In the genomic region with DNA sequence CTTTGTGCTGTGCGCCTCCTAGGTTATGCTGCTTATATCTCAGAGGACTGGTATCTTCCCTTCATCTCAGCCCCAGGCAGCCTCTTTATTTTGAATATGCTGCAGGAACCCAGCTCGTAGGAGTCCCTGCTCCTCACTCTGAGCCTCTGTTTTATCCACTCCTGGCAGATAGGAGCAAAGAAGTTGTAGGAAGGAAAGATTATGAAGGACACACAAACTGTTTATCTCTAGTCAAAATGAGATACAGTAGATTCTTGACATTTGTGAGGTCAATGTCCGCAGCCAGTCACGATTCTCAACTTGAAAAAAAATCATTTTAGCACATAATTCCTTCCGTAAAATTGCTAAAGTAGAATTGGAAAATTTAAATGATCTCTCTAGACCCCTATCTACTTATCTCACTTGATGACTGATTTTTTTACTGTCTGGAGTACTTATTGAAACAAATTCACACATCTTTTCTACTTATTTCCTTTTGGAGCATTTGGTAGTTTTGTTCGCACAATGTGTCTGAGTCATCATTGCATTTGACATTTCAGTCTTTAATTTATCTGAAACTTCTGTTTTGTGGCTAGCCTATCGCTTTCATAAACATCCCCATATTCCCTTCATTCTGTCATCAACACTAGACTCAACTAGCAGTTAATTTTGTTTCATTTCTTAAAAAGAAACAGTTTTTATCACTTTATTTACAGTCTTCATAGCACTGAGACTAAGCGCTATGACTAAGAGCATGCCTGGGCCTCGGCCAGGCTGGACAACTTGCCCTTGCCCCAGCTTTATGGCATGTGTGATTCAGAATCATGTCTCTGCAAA, we compare ENCODE assay signal across 11 cellular contexts. TPM values are rescaled to one million over a fixed set of nuclear protein-coding genes. Genes with fewer than 3 reads are reported as not detected.
DNase-seq lines count a peak whose midpoint lies in the region; TF ChIP-seq lines count a peak whose summit lies in the region.
"Had no signal": no experiment of that assay in that cellular context is flagged by ENCODE, and none has a peak within 500 bp of the region (broad histone marks: within the 10 kb centered on the region; RNA-seq: fewer than 3 reads in every experiment).

No MANE protein-coding gene starts in this region.

- no peaks in the 10 kb centered on the region for H3K27me3 Mint-ChIP-seq in activated T-helper 2 cell treated with anti-CD3 and anti-CD28 coated beads, Interferon-gamma antibody, Interleukin-2, Interleukin-4, amounts not matched to agents 10 μg/mL and 5 μg/mL and 100 μg/mL, durations not matched to agents 14 hours and 24 hours and 36 hours (ENCODE audit: low read depth)
- H3K27me3 Mint-ChIP-seq in immature natural killer cell (ENCODE audit: low read depth in 3 of 3) = no peaks in the 10 kb centered on the region

- peaks cover 32% of the 10 kb centered on the region for H3K4me1 Mint-ChIP-seq in activated T-helper 2 cell treated with anti-CD3 and anti-CD28 coated beads, Interferon-gamma antibody, Interleukin-2, Interleukin-4, amounts not matched to agents 10 μg/mL and 5 μg/mL and 100 μg/mL, durations not matched to agents 14 hours and 24 hours and 36 hours (ENCODE audit: low read depth)
- H3K4me1 Mint-ChIP-seq in immature natural killer cell = peaks cover 18 to 48% of the 10 kb centered on the region in 2 donors

- no peak overlapping the region for H3K4me3 ChIP-seq in AG04449 (ENCODE audit: low read depth, low read length)
- H3K4me3 ChIP-seq in HEK293 (ENCODE audit: low read depth, low read length) = no peak overlapping the region
- H3K4me3 ChIP-seq in H7 (ENCODE audit: insufficient read depth, low read depth, low read length) = no peak overlapping the region
- H3K4me3 ChIP-seq: skin epidermis had no signal

- H3K9me3 ChIP-seq in HEK293 (ENCODE audit: control insufficient read depth, insufficient read depth, low read depth, low read length) = no peaks in the 10 kb centered on the region

- H3K36me3 ChIP-seq in HEK293 (ENCODE audit: control insufficient read depth in 2 of 2, insufficient read depth in 1 of 2, low read length in 2 of 2) = peaks cover 0 to 8% of the 10 kb centered on the region in 2 experiments; a peak in 1 of 3 replicates
- H3K36me3 ChIP-seq in H7 (replicated peaks; ENCODE audit: control insufficient read depth, insufficient read depth, low read length) = no peaks in the 10 kb centered on the region

- DNase-seq in AG04449 (ENCODE audit: low read depth, low spot score) = peak; percentile 58
- no peak for DNase-seq in activated T-helper 2 cell treated with anti-CD3 and anti-CD28 coated beads, Interferon-gamma antibody, Interleukin-2, Interleukin-4, amounts not matched to agents 10 μg/mL and 5 μg/mL and 100 μg/mL, durations not matched to agents 14 hours and 24 hours and 36 hours (ENCODE audit: low spot score)
- DNase-seq in immature natural killer cell = no peak
- no peak for DNase-seq in H7
- no peak for DNase-seq in NCI-H187 (lab: John Stamatoyannopoulos, UW)
- DNase-seq in SKM-1 (lab: John Stamatoyannopoulos, UW; ENCODE audit: unreplicated experiment) = no peak
- no peak for DNase-seq in T-helper 9 cell
- DNase-seq: activated gamma-delta T cell, DMS79 had no signal

- intact Hi-C loops in activated T-helper 2 cell treated with anti-CD3 and anti-CD28 coated beads, Interferon-gamma antibody, Interleukin-2, Interleukin-4, amounts not matched to agents 10 μg/mL and 5 μg/mL and 100 μg/mL, durations not matched to agents 14 hours and 24 hours and 36 hours (cut with micrococcal nuclease) = loop anchor here (1.0 to 10.0 kb wide), 2 partner anchors 98 to 811 kb away; no protein-coding TSS in a partner anchor

- H3K36me3 Mint-ChIP-seq in activated T-helper 2 cell treated with anti-CD3 and anti-CD28 coated beads, Interferon-gamma antibody, Interleukin-2, Interleukin-4, amounts not matched to agents 10 μg/mL and 5 μg/mL and 100 μg/mL, durations not matched to agents 14 hours and 24 hours and 36 hours (ENCODE audit: low read depth) = peaks cover 17% of the 10 kb centered on the region
- peaks cover 0 to 5% (median 0%) of the 10 kb centered on the region in 3 donors for H3K36me3 Mint-ChIP-seq in immature natural killer cell

- peaks cover 17% of the 10 kb centered on the region for H3K4me1 ChIP-seq in HEK293 (ENCODE audit: control insufficient read depth, insufficient read depth, low read length)

- H3K27ac Mint-ChIP-seq in activated T-helper 2 cell treated with anti-CD3 and anti-CD28 coated beads, Interferon-gamma antibody, Interleukin-2, Interleukin-4, amounts not matched to agents 10 μg/mL and 5 μg/mL and 100 μg/mL, durations not matched to agents 14 hours and 24 hours and 36 hours = peak overlapping the region; percentile 67
- H3K27ac Mint-ChIP-seq in immature natural killer cell = peak overlapping the region in 5 of 6 donors; percentile 18 to 93 (median 61)

- peak overlapping the region; percentile 1; the same call in 1 of the 2 replicates for H3K27ac ChIP-seq in HEK293 (ENCODE audit: extremely low read depth, low read depth, low read length)

- CTCF ChIA-PET in AG04449 (lab: Yijun Ruan, JAX) (interaction anchor here (1.0 to 5.9 kb wide), 4 partner anchors 9 to 809 kb away, joined by 3 to 41 read pairs (median 20); no protein-coding TSS in a partner anchor), HEK293 (lab: Yijun Ruan, JAX) (interaction anchor here (0.7 to 1.6 kb wide), 4 partner anchors 10 to 654 kb away, joined by 3 to 6 read pairs (median 4); no protein-coding TSS in a partner anchor)

- no peaks in the 10 kb centered on the region for H3K9me3 Mint-ChIP-seq in activated T-helper 2 cell treated with anti-CD3 and anti-CD28 coated beads, Interferon-gamma antibody, Interleukin-2, Interleukin-4, amounts not matched to agents 10 μg/mL and 5 μg/mL and 100 μg/mL, durations not matched to agents 14 hours and 24 hours and 36 hours
- no peaks in the 10 kb centered on the region for H3K9me3 Mint-ChIP-seq in immature natural killer cell

- no peak for TF ChIP-seq CTCF in AG04449 (IDR thresholded peaks at IDR 0.05; ENCODE audit: insufficient read depth, low read length, missing control alignments)
- TF ChIP-seq CTCF in HEK293 (tag by site-specific recombination; IDR thresholded peaks at IDR 0.05) = no peak

- H3K27me3 ChIP-seq in H7 (ENCODE audit: control insufficient read depth, insufficient read depth, low read length) = no peaks in the 10 kb centered on the region

- POLR2A ChIA-PET in AG04449 (lab: Yijun Ruan, JAX) (interaction anchor here (0.7 to 1.0 kb wide), 2 partner anchors 18 to 1962 kb away, joined by 3 to 5 read pairs; no protein-coding TSS in a partner anchor), HEK293 (lab: Yijun Ruan, JAX) (no interaction called here)

- H3K4me3 Mint-ChIP-seq in activated T-helper 2 cell treated with anti-CD3 and anti-CD28 coated beads, Interferon-gamma antibody, Interleukin-2, Interleukin-4, amounts not matched to agents 10 μg/mL and 5 μg/mL and 100 μg/mL, durations not matched to agents 14 hours and 24 hours and 36 hours (ENCODE audit: low read depth) = no peak overlapping the region
- peak overlapping the region in 2 of 5 donors; percentile 14 to 82 for H3K4me3 Mint-ChIP-seq in immature natural killer cell

TF ChIP-seq in HEK293, 187 proteins besides CTCF, POLR2A, EP300 and RAD21 (continues in another document):
- TF ChIP-seq ZXDB (tag by site-specific recombination; IDR thresholded peaks at IDR 0.05) = peak; percentile 76
- TF ChIP-seq, protein P1, sequence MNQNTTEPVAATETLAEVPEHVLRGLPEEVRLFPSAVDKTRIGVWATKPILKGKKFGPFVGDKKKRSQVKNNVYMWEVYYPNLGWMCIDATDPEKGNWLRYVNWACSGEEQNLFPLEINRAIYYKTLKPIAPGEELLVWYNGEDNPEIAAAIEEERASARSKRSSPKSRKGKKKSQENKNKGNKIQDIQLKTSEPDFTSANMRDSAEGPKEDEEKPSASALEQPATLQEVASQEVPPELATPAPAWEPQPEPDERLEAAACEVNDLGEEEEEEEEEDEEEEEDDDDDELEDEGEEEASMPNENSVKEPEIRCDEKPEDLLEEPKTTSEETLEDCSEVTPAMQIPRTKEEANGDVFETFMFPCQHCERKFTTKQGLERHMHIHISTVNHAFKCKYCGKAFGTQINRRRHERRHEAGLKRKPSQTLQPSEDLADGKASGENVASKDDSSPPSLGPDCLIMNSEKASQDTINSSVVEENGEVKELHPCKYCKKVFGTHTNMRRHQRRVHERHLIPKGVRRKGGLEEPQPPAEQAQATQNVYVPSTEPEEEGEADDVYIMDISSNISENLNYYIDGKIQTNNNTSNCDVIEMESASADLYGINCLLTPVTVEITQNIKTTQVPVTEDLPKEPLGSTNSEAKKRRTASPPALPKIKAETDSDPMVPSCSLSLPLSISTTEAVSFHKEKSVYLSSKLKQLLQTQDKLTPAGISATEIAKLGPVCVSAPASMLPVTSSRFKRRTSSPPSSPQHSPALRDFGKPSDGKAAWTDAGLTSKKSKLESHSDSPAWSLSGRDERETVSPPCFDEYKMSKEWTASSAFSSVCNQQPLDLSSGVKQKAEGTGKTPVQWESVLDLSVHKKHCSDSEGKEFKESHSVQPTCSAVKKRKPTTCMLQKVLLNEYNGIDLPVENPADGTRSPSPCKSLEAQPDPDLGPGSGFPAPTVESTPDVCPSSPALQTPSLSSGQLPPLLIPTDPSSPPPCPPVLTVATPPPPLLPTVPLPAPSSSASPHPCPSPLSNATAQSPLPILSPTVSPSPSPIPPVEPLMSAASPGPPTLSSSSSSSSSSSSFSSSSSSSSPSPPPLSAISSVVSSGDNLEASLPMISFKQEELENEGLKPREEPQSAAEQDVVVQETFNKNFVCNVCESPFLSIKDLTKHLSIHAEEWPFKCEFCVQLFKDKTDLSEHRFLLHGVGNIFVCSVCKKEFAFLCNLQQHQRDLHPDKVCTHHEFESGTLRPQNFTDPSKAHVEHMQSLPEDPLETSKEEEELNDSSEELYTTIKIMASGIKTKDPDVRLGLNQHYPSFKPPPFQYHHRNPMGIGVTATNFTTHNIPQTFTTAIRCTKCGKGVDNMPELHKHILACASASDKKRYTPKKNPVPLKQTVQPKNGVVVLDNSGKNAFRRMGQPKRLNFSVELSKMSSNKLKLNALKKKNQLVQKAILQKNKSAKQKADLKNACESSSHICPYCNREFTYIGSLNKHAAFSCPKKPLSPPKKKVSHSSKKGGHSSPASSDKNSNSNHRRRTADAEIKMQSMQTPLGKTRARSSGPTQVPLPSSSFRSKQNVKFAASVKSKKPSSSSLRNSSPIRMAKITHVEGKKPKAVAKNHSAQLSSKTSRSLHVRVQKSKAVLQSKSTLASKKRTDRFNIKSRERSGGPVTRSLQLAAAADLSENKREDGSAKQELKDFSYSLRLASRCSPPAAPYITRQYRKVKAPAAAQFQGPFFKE (tag by site-specific recombination; IDR thresholded peaks at IDR 0.05; ENCODE audit: borderline replicate concordance) = no peak
- peak; percentile 6; the same call in 1 of the 2 replicates for TF ChIP-seq OSR2 (tag by site-specific recombination; IDR thresholded peaks at IDR 0.05)
- no peak for TF ChIP-seq KLF9 (tag by site-specific recombination; IDR thresholded peaks at IDR 0.05; ENCODE audit: low read depth)
- TF ChIP-seq KLF7 (tag by site-specific recombination; IDR thresholded peaks at IDR 0.05; ENCODE audit: borderline replicate concordance) = no peak

RNA-seq across cellular contexts. Expression of a gene that starts 15.8 kb away (rescaled TPM):
- total RNA-seq in activated T-helper 2 cell treated with anti-CD3 and anti-CD28 coated beads, Interferon-gamma antibody, Interleukin-2, Interleukin-4, amounts not matched to agents 10 μg/mL and 5 μg/mL and 100 μg/mL, durations not matched to agents 14 hours and 24 hours and 36 hours = 7.0 and 8.3 TPM in 2 replicates
- polyA plus RNA-seq in immature natural killer cell = 1 to 10 TPM; 2.3 to 5.3 (median 4.3) TPM
- 13.1 and 14.1 TPM in 2 replicates for total RNA-seq in H7 (2014; rRNA removed; shearing (Covaris generic))
